ENCODE assay signal across 9 cellular contexts in the genomic region with DNA sequence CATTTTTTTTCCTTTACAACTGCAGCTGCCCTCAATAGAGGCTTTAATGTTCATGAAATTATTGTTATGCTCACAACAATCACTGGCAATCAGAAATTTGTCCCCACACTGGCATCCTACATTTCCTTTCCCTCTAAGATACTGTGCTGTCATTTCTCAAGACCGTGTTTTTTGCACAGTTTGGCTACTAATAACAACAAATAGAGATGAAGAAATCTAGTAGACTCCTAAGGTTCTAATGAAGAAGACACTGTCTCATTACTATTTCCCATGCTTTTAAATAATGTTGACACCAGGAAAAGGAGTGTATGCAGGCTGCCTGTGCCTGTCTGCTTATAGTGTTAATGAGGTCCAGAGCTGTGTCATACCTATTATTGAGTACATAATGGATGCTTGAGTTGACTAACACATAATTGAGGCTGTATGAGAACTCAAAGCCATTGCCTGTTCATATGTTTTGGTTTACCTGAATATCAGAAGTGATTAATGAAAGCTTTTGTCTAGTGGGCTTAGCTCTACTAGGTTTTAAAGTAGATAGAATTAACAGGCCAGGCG. TPM values are rescaled to one million over a fixed set of nuclear protein-coding genes. Genes with fewer than 3 reads are reported as not detected.
DNase-seq lines count a peak whose midpoint lies in the region; ATAC-seq and TF ChIP-seq lines count a peak whose summit lies in the region.
"Had no signal": no experiment of that assay in that cellular context is flagged by ENCODE, and none has a peak within 500 bp of the region (broad histone marks: within the 10 kb centered on the region; RNA-seq: fewer than 3 reads in every experiment).

No MANE protein-coding gene starts in this region.

- no peak for ATAC-seq in psoas muscle
- ATAC-seq in GM18520 (IDR thresholded peaks at IDR 0.05; ENCODE audit: unreplicated experiment): no peak

- H3K79me2 ChIP-seq in OCI-LY3 (ENCODE audit: low read length): peaks cover 43% of the 10 kb centered on the region

- H2AFZ ChIP-seq in OCI-LY3 (ENCODE audit: low read depth, low read length): no peak overlapping the region

- H3K4me1 ChIP-seq in OCI-LY3 (ENCODE audit: low read length) (peaks cover 19% of the 10 kb centered on the region), psoas muscle (peaks cover 27% of the 10 kb centered on the region)
- no peaks in the 10 kb centered on the region for H3K4me1 ChIP-seq in effector memory CD4-positive, alpha-beta T cell (ENCODE audit: control insufficient read depth, insufficient read depth, low read length, poor library complexity, severe bottlenecking)

- H3K9me3 ChIP-seq in OCI-LY3 (ENCODE audit: insufficient read depth, low read length) (no peaks in the 10 kb centered on the region), psoas muscle (no peaks in the 10 kb centered on the region)
- H3K9me3 ChIP-seq in effector memory CD4-positive, alpha-beta T cell (ENCODE audit: control insufficient read depth, low read length): no peaks in the 10 kb centered on the region

- BruUV-seq in Calu3 (replicated peaks; lab: Mats Ljungman, UMichigan): no TSS peak

- no peak for DNase-seq in Calu3
- DNase-seq in effector memory CD4-positive, alpha-beta T cell: no peak
- no peak for DNase-seq in psoas muscle
- no peak for DNase-seq in NCI-H510A treated with DMSO at 0.1 percent for 48 hours (lab: John Stamatoyannopoulos, UW)
- DNase-seq in mucosa of gallbladder (ENCODE audit: low spot score): no peak
- no peak for DNase-seq in stimulated activated CD4-positive, alpha-beta T cell treated with anti-CD3 and anti-CD28 coated beads, Interleukin-4, amount 100 ng/mL, for 4 hours
- DNase-seq: NCI-H524 had no signal

- peak overlapping the region; percentile 87 for H3K4me2 ChIP-seq in OCI-LY3 (ENCODE audit: low read length)

- H3K27me3 Mint-ChIP-seq in Calu3 (ENCODE audit: unreplicated experiment): no peaks in the 10 kb centered on the region

- H3K9ac ChIP-seq in OCI-LY3 (ENCODE audit: low read length): peak overlapping the region; percentile 98

- TF ChIP-seq CTCF in Calu3 (IDR thresholded peaks at IDR 0.05; ENCODE audit: unreplicated experiment) (no peak), OCI-LY3 (IDR thresholded peaks at IDR 0.05; ENCODE audit: low read depth, low read length) (no peak), psoas muscle (IDR thresholded peaks at IDR 0.05) (no peak)

- H3K9me3 Mint-ChIP-seq in Calu3 (ENCODE audit: low read depth, unreplicated experiment): no peaks in the 10 kb centered on the region

- H3K27me3 ChIP-seq in OCI-LY3 (ENCODE audit: low read depth, low read length) (no peaks in the 10 kb centered on the region), psoas muscle (ENCODE audit: insufficient read depth in 3 of 3, low read length in 2 of 3) (no peaks in the 10 kb centered on the region)
- no peaks in the 10 kb centered on the region for H3K27me3 ChIP-seq in effector memory CD4-positive, alpha-beta T cell (replicated peaks; ENCODE audit: control insufficient read depth, insufficient read depth, low read length, poor library complexity, severe bottlenecking)

- peaks cover 40% of the 10 kb centered on the region for H3K36me3 Mint-ChIP-seq in Calu3 (ENCODE audit: insufficient read depth, unreplicated experiment)

- CTCF ChIA-PET in Calu3 (lab: Charles Lee): interaction anchor here (1.6 kb wide), 1 partner anchor 65 kb away, joined by 6 read pairs; the partner anchor contains the start of gene METAP1

- H4K20me1 ChIP-seq in OCI-LY3 (ENCODE audit: insufficient read depth, low read length): peaks cover 22% of the 10 kb centered on the region

- H3K4me3 ChIP-seq in OCI-LY3 (ENCODE audit: low read length) (peak overlapping the region; percentile 91), psoas muscle (peak overlapping the region; percentile 96)
- H3K4me3 ChIP-seq in effector memory CD4-positive, alpha-beta T cell (ENCODE audit: insufficient read depth, low read depth, low read length, poor library complexity, severe bottlenecking): peak overlapping the region; percentile 95

- peak overlapping the region; percentile 98 for H3K4me3 Mint-ChIP-seq in Calu3 (ENCODE audit: low read depth, unreplicated experiment)

- peaks cover 23% of the 10 kb centered on the region for H3K4me1 Mint-ChIP-seq in Calu3 (ENCODE audit: low read depth, unreplicated experiment)

- H3K36me3 ChIP-seq in OCI-LY3 (replicated peaks; ENCODE audit: low read depth, low read length) (peaks cover 16% of the 10 kb centered on the region), psoas muscle (ENCODE audit: insufficient read depth in 1 of 2, low read depth in 1 of 2) (peaks cover 4 to 9% of the 10 kb centered on the region in 2 donors)
- H3K36me3 ChIP-seq in effector memory CD4-positive, alpha-beta T cell (ENCODE audit: control insufficient read depth, insufficient read depth, low read length): no peaks in the 10 kb centered on the region

- H3K27ac ChIP-seq in OCI-LY3 (ENCODE audit: low read length) (peak overlapping the region; percentile 95), psoas muscle (peak overlapping the region; percentile 95)
- H3K27ac ChIP-seq in effector memory CD4-positive, alpha-beta T cell (ENCODE audit: insufficient read depth, low read length, poor library complexity, severe bottlenecking): no peak overlapping the region

- 83 to 89% (median 88%) methylated on average over 2 of the region's 2 CpGs for WGBS in psoas muscle, 3 donors

- intact Hi-C loops in Calu3 (cut with micrococcal nuclease; ENCODE audit: unreplicated experiment) (loop anchor here (10.0 kb wide), 2 partner anchors 64 to 276 kb away; partner anchors contain the start of genes METAP1 and TSPAN5), psoas muscle (cut with DNase I) (loop anchor here (5.0 to 10.0 kb wide), 6 partner anchors 62 to 392 kb away; partner anchors contain the start of genes ADH5 (in 2 of the 2) and ADH1B (in 1 of the 2))

- H3K27ac Mint-ChIP-seq in Calu3 (ENCODE audit: unreplicated experiment): peak overlapping the region; percentile 56

RNA-seq across cellular contexts. Expression of gene EIF4E, which starts 1.5 kb away (rescaled TPM):
- total RNA-seq in Calu3 (2022): 103 and 105 TPM in 2 replicates
- 10 to 100 TPM; 47.7 to 71.2 (median 60.5) TPM for total RNA-seq in psoas muscle
- 10 to 100 TPM; 37.1 to 94.7 (median 88.4) TPM for polyA plus RNA-seq in psoas muscle
- 65.3 TPM for total RNA-seq in mucosa of gallbladder
